In genomic region chr7:28015169-28015568, GRCh38 we compare ENCODE assay signal across 22 cellular contexts.
"Had no signal": no experiment of that assay in that cellular context is flagged by ENCODE, and none has a peak within 500 bp of the region (broad histone marks: within the 10 kb centered on the region; RNA-seq: fewer than 3 reads in every experiment).

No MANE protein-coding gene starts in this region.

- ATAC-seq: foreskin keratinocyte, gastrocnemius medialis, left cardiac atrium, left lung, lower lobe of right lung, mucosa of descending colon had no signal

- H3K36me3 ChIP-seq: esophagus muscularis mucosa, gastrocnemius medialis, heart right ventricle, left lung, lower lobe of right lung had no signal

- H3K9me3 ChIP-seq: esophagus muscularis mucosa, gastrocnemius medialis, heart right ventricle, lower lobe of right lung, mucosa of descending colon had no signal

- DNase-seq: dermis blood vessel endothelial cell; dorsolateral prefrontal cortex; effector CD4-positive, alpha-beta T cell; effector memory CD4-positive, alpha-beta T cell; foreskin keratinocyte; gastrocnemius medialis; glutamatergic neuron; head of caudate nucleus; heart right ventricle; hippocampal formation; left cardiac atrium; left lung; left ventricle myocardium superior; lower lobe of right lung; mesendoderm; mucosa of descending colon had no signal

- FAIRE-seq: colon, endothelial cell of umbilical vein, islet of Langerhans, keratinocyte had no signal

- H3K4me3 ChIP-seq: coronary artery, dorsolateral prefrontal cortex, esophagus muscularis mucosa, gastrocnemius medialis, heart right ventricle, left lung, lower lobe of right lung, mucosa of descending colon had no signal

- H3K27me3 ChIP-seq: dorsolateral prefrontal cortex, esophagus muscularis mucosa, foreskin keratinocyte, gastrocnemius medialis, heart right ventricle, left lung had no signal

- H3K4me1 ChIP-seq: foreskin keratinocyte had no signal

- H3K27ac ChIP-seq: coronary artery, foreskin keratinocyte, gastrocnemius medialis, left lung, lower lobe of right lung had no signal
